19 cellular contexts compared by ENCODE assay signal in the genomic region with DNA sequence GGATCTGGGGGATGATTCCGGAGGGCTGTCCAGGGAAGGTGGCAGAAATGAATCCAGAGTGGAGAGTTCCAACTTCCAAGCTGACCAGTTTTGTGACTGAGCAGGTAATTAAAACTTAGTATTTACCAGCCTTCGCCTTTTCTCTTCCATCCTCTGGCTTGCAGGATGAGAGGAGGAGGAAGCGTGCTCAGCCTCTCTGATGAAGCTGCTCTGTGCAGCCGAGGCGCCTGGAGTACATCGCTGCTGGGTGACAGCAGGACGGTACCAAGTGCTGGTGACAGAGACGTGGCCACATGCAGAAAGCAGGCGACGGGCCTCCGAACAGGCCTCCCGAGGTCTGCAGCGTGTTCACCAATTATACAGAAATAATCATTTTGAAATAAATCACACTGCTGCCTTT.
A peak's percentile ranks its signal among the peaks of the same experiment; 100 is the strongest.
DNase-seq lines count a peak whose midpoint lies in the region; ATAC-seq and TF ChIP-seq lines count a peak whose summit lies in the region.
"Had no signal": no experiment of that assay in that cellular context is flagged by ENCODE, and none has a peak within 500 bp of the region (broad histone marks: within the 10 kb centered on the region; RNA-seq: fewer than 3 reads in every experiment).

No MANE protein-coding gene starts in this region.

- H3K27ac ChIP-seq in dorsolateral prefrontal cortex (peak overlapping the region in 58 of 59 donors; percentile 18 to 100 (median 92)), ascending aorta (no peak overlapping the region)
- H3K27ac ChIP-seq: A549, GM23248 had no signal

- no peak for ATAC-seq in naive thymus-derived CD8-positive, alpha-beta T cell
- ATAC-seq in GM18858 (IDR thresholded peaks at IDR 0.05; ENCODE audit: unreplicated experiment), result no peak
- no peak for ATAC-seq in GM21529 (IDR thresholded peaks at IDR 0.05; ENCODE audit: unreplicated experiment)
- ATAC-seq: A549 had no signal

- no peak for DNase-seq in activated naive CD4-positive, alpha-beta T cell treated with Interleukin-2 at 50 U/mL for 16 hours
- DNase-seq in dorsolateral prefrontal cortex (peak in 2 of 10 donors; percentile 64 to 70), superior temporal gyrus (ENCODE audit: extremely low spot score) (peak; percentile 73), ascending aorta (ENCODE audit: low spot score in 2 of 2) (no peak)
- DNase-seq in naive thymus-derived CD8-positive, alpha-beta T cell, result no peak
- DNase-seq: GF-D8; GM23248; MG63; NCI-H1105; NCI-H1694 treated with DMSO at 0.1 percent for 48 hours; NCI-H69; NK-92 treated with Interleukin-12 subunit alpha and Interleukin-12 subunit beta, amount 100 ng/mL, for 24 hours; OCI-M1; RPMI8226 had no signal

- TF ChIP-seq CTCF in dorsolateral prefrontal cortex (IDR thresholded peaks at IDR 0.05 in 54 of 56, conservative IDR thresholded peaks at IDR 0.05 in 2 of 56; ENCODE audit: low read depth in 1 of 56, partially characterized antibody in 56 of 56), result no peak
- no peak for TF ChIP-seq CTCF in ascending aorta (IDR thresholded peaks at IDR 0.05)

- no peaks in the 10 kb centered on the region for H3K4me1 ChIP-seq in ascending aorta
- H3K4me1 ChIP-seq: A549 had no signal

- intact Hi-C loops in dorsolateral prefrontal cortex (cut with DNase I) (no loop called here), ascending aorta (cut with DNase I) (no loop called here)

- H3K4me3 ChIP-seq in dorsolateral prefrontal cortex, result peak overlapping the region in 10 of 59 donors; percentile 1 to 38 (median 20)
- no peak overlapping the region for H3K4me3 ChIP-seq in ascending aorta
- H3K4me3 ChIP-seq: A549, GM23248, MG63 had no signal

- H3K9me3 ChIP-seq in ascending aorta, result no peaks in the 10 kb centered on the region
- H3K9me3 ChIP-seq: A549, MG63 had no signal

- no peaks in the 10 kb centered on the region for H3K36me3 ChIP-seq in ascending aorta
- H3K36me3 ChIP-seq: MG63 had no signal

- peaks cover 62% of the 10 kb centered on the region for H3K4me1 Mint-ChIP-seq in activated naive CD4-positive, alpha-beta T cell treated with anti-CD3 and anti-CD28 coated beads, Interleukin-2, amount 50 U/mL, for 24 hours
- peaks cover 24 to 71% (median 55%) of the 10 kb centered on the region in 4 donors for H3K4me1 Mint-ChIP-seq in naive thymus-derived CD8-positive, alpha-beta T cell

- no peaks in the 10 kb centered on the region for H3K27me3 ChIP-seq in dorsolateral prefrontal cortex
- no peaks in the 10 kb centered on the region for H3K27me3 ChIP-seq in ascending aorta
- H3K27me3 ChIP-seq: MG63 had no signal

- peaks cover 12% of the 10 kb centered on the region for H3K36me3 Mint-ChIP-seq in activated naive CD4-positive, alpha-beta T cell treated with anti-CD3 and anti-CD28 coated beads, Interleukin-2, amount 50 U/mL, for 24 hours
- H3K36me3 Mint-ChIP-seq in naive thymus-derived CD8-positive, alpha-beta T cell, result peaks cover 0 to 39% (median 2%) of the 10 kb centered on the region in 3 donors

- H3K27ac Mint-ChIP-seq in activated naive CD4-positive, alpha-beta T cell treated with anti-CD3 and anti-CD28 coated beads, Interleukin-2, amount 50 U/mL, for 24 hours, result no peak overlapping the region
- peak overlapping the region in 6 of 10 donors; percentile 18 to 75 (median 55) for H3K27ac Mint-ChIP-seq in naive thymus-derived CD8-positive, alpha-beta T cell

- H3K9me3 Mint-ChIP-seq in activated naive CD4-positive, alpha-beta T cell treated with anti-CD3 and anti-CD28 coated beads, Interleukin-2, amount 50 U/mL, for 24 hours, result no peaks in the 10 kb centered on the region
- peaks cover 0 to 2% (median 0%) of the 10 kb centered on the region in 9 donors for H3K9me3 Mint-ChIP-seq in naive thymus-derived CD8-positive, alpha-beta T cell

- POLR2A ChIA-PET in naive thymus-derived CD8-positive, alpha-beta T cell (lab: Charles Lee), result no interaction called here

- H3K27me3 Mint-ChIP-seq in activated naive CD4-positive, alpha-beta T cell treated with anti-CD3 and anti-CD28 coated beads, Interleukin-2, amount 50 U/mL, for 24 hours, result no peaks in the 10 kb centered on the region
- no peaks in the 10 kb centered on the region for H3K27me3 Mint-ChIP-seq in naive thymus-derived CD8-positive, alpha-beta T cell

- peak overlapping the region; percentile 7 for H3K4me3 Mint-ChIP-seq in activated naive CD4-positive, alpha-beta T cell treated with anti-CD3 and anti-CD28 coated beads, Interleukin-2, amount 50 U/mL, for 24 hours
- H3K4me3 Mint-ChIP-seq in naive thymus-derived CD8-positive, alpha-beta T cell, result no peak overlapping the region
- H3K4me3 Mint-ChIP-seq: CD14-positive monocyte had no signal

Comparison
In these comparisons a context has a peak if more than half of its experiments do, and no peak if none do; other contexts are left out.
1. H3K27ac ChIP-seq: peak in dorsolateral prefrontal cortex (58 of 59); none in ascending aorta (0 of 2).